ENCODE assay signal across 8 cellular contexts in genomic region chr10:26606389-26606877, GRCh38.
DNase-seq lines count a peak whose midpoint lies in the region; ATAC-seq, FAIRE-seq and TF ChIP-seq lines count a peak whose summit lies in the region.
"Not testable (repeated sequence)": the region's sequence is repeated elsewhere in the genome, so short reads cannot be mapped to it uniquely, and the experiment has no call there.

No MANE protein-coding gene starts in this region.

- not testable (repeated sequence) for H3K4me1 Mint-ChIP-seq in activated naive CD8-positive, alpha-beta T cell treated with anti-CD3 and anti-CD28 coated beads, Interleukin-2, amount 50 U/mL, for 24 hours

- H3K9me3 Mint-ChIP-seq in activated naive CD8-positive, alpha-beta T cell treated with anti-CD3 and anti-CD28 coated beads, Interleukin-2, amount 50 U/mL, for 24 hours = not testable (repeated sequence)

- H3K4me2 ChIP-seq in OCI-LY1 (ENCODE audit: low read length) = not testable (repeated sequence)

- not testable (repeated sequence) for H3K27me3 Mint-ChIP-seq in activated naive CD8-positive, alpha-beta T cell treated with anti-CD3 and anti-CD28 coated beads, Interleukin-2, amount 50 U/mL, for 24 hours

- H3K4me1 ChIP-seq in OCI-LY1 (ENCODE audit: insufficient read depth, low read length, severe bottlenecking) = not testable (repeated sequence)

- not testable (repeated sequence) for H3K27ac Mint-ChIP-seq in activated naive CD8-positive, alpha-beta T cell treated with anti-CD3 and anti-CD28 coated beads, Interleukin-2, amount 50 U/mL, for 24 hours

- not testable (repeated sequence) for H3K4me3 Mint-ChIP-seq in activated naive CD8-positive, alpha-beta T cell treated with anti-CD3 and anti-CD28 coated beads, Interleukin-2, amount 50 U/mL, for 24 hours

- H3K27ac ChIP-seq in OCI-LY1 (ENCODE audit: low read depth, low read length, poor library complexity, severe bottlenecking) = not testable (repeated sequence)

- not testable (repeated sequence) for H3K27me3 ChIP-seq in OCI-LY1 (ENCODE audit: insufficient read depth, low read length)

- ATAC-seq in GM21447 (IDR thresholded peaks at IDR 0.05; ENCODE audit: unreplicated experiment) (peak; percentile 72), HG03565 (IDR thresholded peaks at IDR 0.05; ENCODE audit: unreplicated experiment) (peak; percentile 53)
- peak; percentile 82 for ATAC-seq in activated naive CD8-positive, alpha-beta T cell treated with anti-CD3 and anti-CD28 coated beads, Interleukin-2, amount 50 U/mL, for 24 hours

- H2AFZ ChIP-seq in OCI-LY1 (ENCODE audit: low read length) = not testable (repeated sequence)

- H3K9me2 ChIP-seq in OCI-LY1 (ENCODE audit: low read depth, low read length) = not testable (repeated sequence)

- DNase-seq in GM04503 (ENCODE audit: low read depth) (peak; percentile 3), fibroblast of peridontal ligament (ENCODE audit: extremely low read depth) (peak; percentile 3), midbrain (lab: John Stamatoyannopoulos, UW) (peak; percentile 43)
- DNase-seq in activated naive CD8-positive, alpha-beta T cell treated with anti-CD3 and anti-CD28 coated beads, Interleukin-2, amount 50 U/mL, for 24 hours; urothelium cell line (ENCODE audit: low spot score): not testable (repeated sequence)

- not testable (repeated sequence) for H3K9ac ChIP-seq in OCI-LY1 (ENCODE audit: low read length)

- H3K36me3 Mint-ChIP-seq in activated naive CD8-positive, alpha-beta T cell treated with anti-CD3 and anti-CD28 coated beads, Interleukin-2, amount 50 U/mL, for 24 hours (ENCODE audit: low read depth) = not testable (repeated sequence)

- not testable (repeated sequence) for H3F3A ChIP-seq in OCI-LY1 (ENCODE audit: insufficient read depth, low read length)

- not testable (repeated sequence) for H3K79me2 ChIP-seq in OCI-LY1 (ENCODE audit: insufficient read depth, low read length)

- peak; percentile 77 for FAIRE-seq in urothelium cell line (lab: Jason Lieb, UNC)

- H3K36me3 ChIP-seq in OCI-LY1 (ENCODE audit: insufficient read depth, low read length) = not testable (repeated sequence)

- H3K9me3 ChIP-seq in OCI-LY1 (ENCODE audit: low read length) = not testable (repeated sequence)

- not testable (repeated sequence) for H3K4me3 ChIP-seq in OCI-LY1 (ENCODE audit: low read depth, low read length, poor library complexity, severe bottlenecking)

- not testable (repeated sequence) for H4K20me1 ChIP-seq in OCI-LY1 (ENCODE audit: insufficient read depth, low read length)

- TF ChIP-seq CTCF in OCI-LY1 (IDR thresholded peaks at IDR 0.05; ENCODE audit: low read length) = peak; percentile 56
